12 cellular contexts compared by ENCODE assay signal in genomic region chr4:184845367-184846011, GRCh38. TPM values are rescaled to one million over a fixed set of nuclear protein-coding genes. Genes with fewer than 3 reads are reported as not detected.
DNase-seq lines count a peak whose midpoint lies in the region; TF ChIP-seq lines count a peak whose summit lies in the region.
"Had no signal": no experiment of that assay in that cellular context is flagged by ENCODE, and none has a peak within 500 bp of the region (broad histone marks: within the 10 kb centered on the region; RNA-seq: fewer than 3 reads in every experiment).

No MANE protein-coding gene starts in this region.

- H3K4me3 Mint-ChIP-seq in type B pancreatic cell, result no peak overlapping the region
- H3K4me3 Mint-ChIP-seq: activated naive CD8-positive, alpha-beta T cell treated with anti-CD3 and anti-CD28 coated beads, Interleukin-2, amount 50 U/mL, for 24 hours had no signal

- peaks cover 6% of the 10 kb centered on the region for H3K9me3 Mint-ChIP-seq in type B pancreatic cell
- H3K9me3 Mint-ChIP-seq: activated naive CD8-positive, alpha-beta T cell treated with anti-CD3 and anti-CD28 coated beads, Interleukin-2, amount 50 U/mL, for 24 hours had no signal

- DNase-seq in SIG-M5 treated with dmso at 0.1 percent for 504 hours (lab: John Stamatoyannopoulos, UW; ENCODE audit: unreplicated experiment), result peak; percentile 34
- no peak for DNase-seq in SIG-M5 (lab: John Stamatoyannopoulos, UW)
- peak; percentile 84 for DNase-seq in RPMI7951 (ENCODE audit: low read depth)
- peak; percentile 27 for DNase-seq in fibroblast of gingiva (ENCODE audit: low read depth)
- no peak for DNase-seq in type B pancreatic cell (ENCODE audit: extremely low spot score, unreplicated experiment)
- DNase-seq in Kasumi-1 (lab: John Stamatoyannopoulos, UW), result no peak
- no peak for DNase-seq in NCI-H146 (lab: John Stamatoyannopoulos, UW)
- DNase-seq in occipital lobe (lab: John Stamatoyannopoulos, UW), result no peak
- DNase-seq: activated CD4-positive, alpha-beta T cell treated with anti-CD3 and anti-CD28 coated beads, Interleukin-2, amount 50 U/mL, for 1 hour; activated naive CD8-positive, alpha-beta T cell treated with anti-CD3 and anti-CD28 coated beads, Interleukin-2, amount 50 U/mL, for 24 hours; NCI-H2029 treated with DMSO at 0.1 percent for 48 hours; SHP77 had no signal

- H3K27me3 Mint-ChIP-seq in type B pancreatic cell, result peaks cover 19% of the 10 kb centered on the region

- no peaks in the 10 kb centered on the region for H3K4me1 Mint-ChIP-seq in type B pancreatic cell (ENCODE audit: unreplicated experiment)

- no peak for TF ChIP-seq CTCF in type B pancreatic cell (conservative IDR thresholded peaks at IDR 0.05)

- peak overlapping the region; percentile 86 for H3K27ac Mint-ChIP-seq in type B pancreatic cell
- H3K27ac Mint-ChIP-seq: activated naive CD8-positive, alpha-beta T cell treated with anti-CD3 and anti-CD28 coated beads, Interleukin-2, amount 50 U/mL, for 24 hours had no signal

- H3K36me3 Mint-ChIP-seq in type B pancreatic cell, result no peaks in the 10 kb centered on the region

RNA-seq across cellular contexts. Expression of gene ACSL1, which starts 19.7 kb away (rescaled TPM):
- total RNA-seq in RPMI7951 (2014; rRNA removed; shearing (Covaris generic)), result 26.4 and 34.7 TPM in 2 replicates
- total RNA-seq in type B pancreatic cell (ENCODE audit: low replicate concordance), result 89.0 and 156 TPM in 2 replicates
- 31.4 TPM for total RNA-seq in occipital lobe

Comparison
In these comparisons a context has a peak if more than half of its experiments do, and no peak if none do; other contexts are left out.
1. DNase-seq: peak in SIG-M5 treated with dmso at 0.1 percent for 504 hours (single experiment), RPMI7951 (single experiment) and fibroblast of gingiva (single experiment); none in SIG-M5 (single experiment), type B pancreatic cell (single experiment), Kasumi-1 (0 of 2), NCI-H146 (single experiment) and occipital lobe (single experiment).